ENCODE assay signal across 8 cellular contexts in the genomic region with DNA sequence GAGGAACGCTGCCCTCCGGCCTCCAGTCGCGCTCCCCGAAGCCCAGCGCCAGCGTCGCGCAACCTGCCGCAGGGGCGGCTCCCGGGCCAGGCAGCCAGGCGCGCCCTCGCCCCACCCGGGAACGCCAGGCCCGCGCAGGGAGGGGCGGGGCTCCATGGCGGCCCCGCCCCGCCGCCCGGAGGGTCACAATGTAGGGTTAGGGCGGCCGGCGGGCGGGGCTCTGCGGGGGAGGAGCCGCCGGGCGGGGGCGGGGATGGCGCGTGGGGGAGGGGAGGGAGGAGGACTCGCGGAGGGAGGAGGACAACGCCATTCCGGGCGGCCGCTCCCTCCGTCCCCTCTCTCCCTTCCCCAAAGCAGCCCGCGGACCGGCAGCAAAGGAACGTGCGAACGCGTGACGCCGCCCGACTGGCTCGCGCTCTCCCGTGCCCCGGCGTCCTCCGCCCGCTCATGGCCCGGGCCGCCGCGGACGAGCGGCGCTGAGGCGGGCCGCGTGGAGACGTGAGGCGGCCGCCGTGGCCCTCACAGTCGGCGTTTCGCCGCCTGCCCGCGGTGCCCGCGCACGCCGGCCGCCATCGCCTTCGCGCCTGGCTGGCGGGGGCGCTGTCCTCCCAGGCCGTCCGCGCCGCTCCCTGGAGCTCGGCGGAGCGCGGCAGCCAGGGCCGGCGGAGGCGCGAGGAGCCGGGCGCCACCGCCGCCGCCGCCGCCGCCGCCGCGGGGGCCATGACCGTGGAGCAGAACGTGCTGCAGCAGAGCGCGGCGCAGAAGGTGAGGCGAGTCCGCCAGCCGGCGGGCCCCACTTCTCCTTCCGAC. TPM values are rescaled to one million over a fixed set of nuclear protein-coding genes. Genes with fewer than 3 reads are reported as not detected.
DNase-seq lines count a peak whose midpoint lies in the region; ATAC-seq and TF ChIP-seq lines count a peak whose summit lies in the region.

Gene USP25 (plus strand): TSS at position 309 of the 810 bp plus-strand sequence. CDS start 412 bp downstream, at position 721.

- H3K9me3 ChIP-seq in liver (ENCODE audit: control insufficient read depth in 4 of 4, low read length in 3 of 4): no peaks in the 10 kb centered on the region

- POLR2A ChIA-PET in BJ (lab: Charles Lee): no interaction called here

- peak within 1 kb of the TSS; percentile 84 to 94 for H3K27ac ChIP-seq in liver (ENCODE audit: low read depth in 1 of 2, low read length in 2 of 2)

- WGBS in liver: under 1% methylated on average over 122 of the region's 123 CpGs

- H3K4me3 ChIP-seq in BJ (ENCODE audit: low read depth, low read length): peak within 1 kb of the TSS; percentile 72
- H3K4me3 ChIP-seq in liver (ENCODE audit: low read depth in 1 of 3, low read length in 3 of 3): peak within 1 kb of the TSS; percentile 65 to 79 (median 74)

- peak in 1 of 2 donors; percentile 22 for TF ChIP-seq RAD21 in liver (IDR thresholded peaks at IDR 0.05)

- H3K27me3 ChIP-seq in BJ (ENCODE audit: control insufficient read depth, insufficient read depth, low read length) (peaks cover 3% of the 10 kb centered on the region; the same call in 1 of the 2 replicates), liver (ENCODE audit: control insufficient read depth in 4 of 4, insufficient read depth in 4 of 4, low read length in 3 of 4) (no peaks in the 10 kb centered on the region)

- peak; percentile 82 for ATAC-seq in HG03432 (IDR thresholded peaks at IDR 0.05; ENCODE audit: unreplicated experiment)

- CTCF ChIA-PET in BJ (lab: Yijun Ruan, JAX): interaction anchor here (1.0 kb wide), 1 partner anchor 600 kb away, joined by 3 read pairs; no protein-coding TSS in a partner anchor

- H3K36me3 ChIP-seq in BJ (ENCODE audit: control insufficient read depth, insufficient read depth, low read length) (no peaks in the 10 kb centered on the region), liver (ENCODE audit: control insufficient read depth in 4 of 4, insufficient read depth in 3 of 4, low read depth in 1 of 4, low read length in 3 of 4) (no peaks in the 10 kb centered on the region)

- DNase-seq in BJ (ENCODE audit: low read depth) (no peak), GM19238 (ENCODE audit: insufficient read length, low spot score) (peak; percentile 77), NCI-H69 (lab: John Stamatoyannopoulos, UW) (peak; percentile 95), dermis blood vessel endothelial cell (peak; percentile 81)
- peak; percentile 71 for DNase-seq in activated CD4-positive, alpha-beta T cell treated with anti-CD3 and anti-CD28 coated beads, Interleukin-2, amount 50 U/mL, for 24 hours (ENCODE audit: low read depth in 1 of 2, low spot score in 1 of 2)
- peak; percentile 81 for DNase-seq in stimulated activated CD4-positive, alpha-beta T cell treated with anti-CD3 and anti-CD28 coated beads, Interleukin-4, amount 100 ng/mL, for 24 hours

- H3K9ac ChIP-seq in liver (ENCODE audit: low read depth in 1 of 2, low read length in 2 of 2): peak within 1 kb of the TSS; percentile 21 to 56

- peaks cover 2 to 25% (median 7%) of the 10 kb centered on the region in 4 donors for H3K4me1 ChIP-seq in liver (ENCODE audit: control insufficient read depth in 4 of 4, insufficient read depth in 4 of 4, low read length in 3 of 4)

- TF ChIP-seq CTCF in BJ (IDR thresholded peaks at IDR 0.05; ENCODE audit: insufficient read depth, low read depth, low read length) (no peak), liver (IDR thresholded peaks at IDR 0.05; ENCODE audit: low read depth, low read length, missing input control) (peak; percentile 11)

TF ChIP-seq in liver, 16 proteins besides CTCF, POLR2A, EP300 and RAD21:
- TF ChIP-seq, protein P1, sequence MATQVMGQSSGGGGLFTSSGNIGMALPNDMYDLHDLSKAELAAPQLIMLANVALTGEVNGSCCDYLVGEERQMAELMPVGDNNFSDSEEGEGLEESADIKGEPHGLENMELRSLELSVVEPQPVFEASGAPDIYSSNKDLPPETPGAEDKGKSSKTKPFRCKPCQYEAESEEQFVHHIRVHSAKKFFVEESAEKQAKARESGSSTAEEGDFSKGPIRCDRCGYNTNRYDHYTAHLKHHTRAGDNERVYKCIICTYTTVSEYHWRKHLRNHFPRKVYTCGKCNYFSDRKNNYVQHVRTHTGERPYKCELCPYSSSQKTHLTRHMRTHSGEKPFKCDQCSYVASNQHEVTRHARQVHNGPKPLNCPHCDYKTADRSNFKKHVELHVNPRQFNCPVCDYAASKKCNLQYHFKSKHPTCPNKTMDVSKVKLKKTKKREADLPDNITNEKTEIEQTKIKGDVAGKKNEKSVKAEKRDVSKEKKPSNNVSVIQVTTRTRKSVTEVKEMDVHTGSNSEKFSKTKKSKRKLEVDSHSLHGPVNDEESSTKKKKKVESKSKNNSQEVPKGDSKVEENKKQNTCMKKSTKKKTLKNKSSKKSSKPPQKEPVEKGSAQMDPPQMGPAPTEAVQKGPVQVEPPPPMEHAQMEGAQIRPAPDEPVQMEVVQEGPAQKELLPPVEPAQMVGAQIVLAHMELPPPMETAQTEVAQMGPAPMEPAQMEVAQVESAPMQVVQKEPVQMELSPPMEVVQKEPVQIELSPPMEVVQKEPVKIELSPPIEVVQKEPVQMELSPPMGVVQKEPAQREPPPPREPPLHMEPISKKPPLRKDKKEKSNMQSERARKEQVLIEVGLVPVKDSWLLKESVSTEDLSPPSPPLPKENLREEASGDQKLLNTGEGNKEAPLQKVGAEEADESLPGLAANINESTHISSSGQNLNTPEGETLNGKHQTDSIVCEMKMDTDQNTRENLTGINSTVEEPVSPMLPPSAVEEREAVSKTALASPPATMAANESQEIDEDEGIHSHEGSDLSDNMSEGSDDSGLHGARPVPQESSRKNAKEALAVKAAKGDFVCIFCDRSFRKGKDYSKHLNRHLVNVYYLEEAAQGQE (IDR thresholded peaks at IDR 0.05): peak; percentile 35
- TF ChIP-seq, protein P2, sequence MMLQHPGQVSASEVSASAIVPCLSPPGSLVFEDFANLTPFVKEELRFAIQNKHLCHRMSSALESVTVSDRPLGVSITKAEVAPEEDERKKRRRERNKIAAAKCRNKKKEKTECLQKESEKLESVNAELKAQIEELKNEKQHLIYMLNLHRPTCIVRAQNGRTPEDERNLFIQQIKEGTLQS (IDR thresholded peaks at IDR 0.05): no peak
- TF ChIP-seq YY1 (IDR thresholded peaks at IDR 0.05): peak; percentile 13

RNA-seq across cellular contexts. Expression of gene USP25, which starts in this region (rescaled TPM):
- 11.1 and 22.7 TPM in 2 replicates for polyA plus RNA-seq in BJ (2011; rRNA removed)
- 18.5 and 22.6 TPM in 2 replicates for polyA minus RNA-seq in BJ (2011; rRNA and poly(A)+ RNA removed)
- 71.8 and 97.5 TPM in 2 replicates for total RNA-seq in dermis blood vessel endothelial cell
- 10 to 100 TPM; 24.5 to 26.7 TPM for total RNA-seq in liver
- polyA plus RNA-seq in liver: 1 to 10 TPM; 6.0 to 6.2 TPM
